Comparison of ENCODE assay signal across 32 cellular contexts in genomic region chr17:52395308-52395707, GRCh38.
"Had no signal": no experiment of that assay in that cellular context is flagged by ENCODE, and none has a peak within 500 bp of the region (broad histone marks: within the 10 kb centered on the region; RNA-seq: fewer than 3 reads in every experiment).

No MANE protein-coding gene starts in this region.

- H3K27ac Mint-ChIP-seq: activated CD4-positive, alpha-beta memory T cell treated with anti-CD3 and anti-CD28 coated beads for 36 hours; activated CD4-positive, alpha-beta T cell treated with anti-CD3 and anti-CD28 coated beads for 36 hours; activated CD4-positive, alpha-beta T cell treated with anti-CD3 and anti-CD28 coated beads, Interleukin-2, amount 10 ng/mL, durations not matched to agents 24 days and 14 days; activated CD8-positive, alpha-beta memory T cell treated with anti-CD3 and anti-CD28 coated beads, Interleukin-2, amount 10 ng/mL, durations not matched to agents 7 days and 5 days; activated CD8-positive, alpha-beta T cell treated with anti-CD3 and anti-CD28 coated beads, Interleukin-2, amount 10 ng/mL, durations not matched to agents 7 days and 5 days; activated naive CD4-positive, alpha-beta T cell treated with anti-CD3 and anti-CD28 coated beads for 36 hours; activated naive CD4-positive, alpha-beta T cell treated with anti-CD3 and anti-CD28 coated beads, Interleukin-2, amount 50 U/mL, for 24 hours; activated naive CD8-positive, alpha-beta T cell treated with anti-CD3 and anti-CD28 coated beads for 36 hours; activated naive CD8-positive, alpha-beta T cell treated with anti-CD3 and anti-CD28 coated beads, Interleukin-2, amount 50 U/mL, for 24 hours; activated T-helper 1 cell treated with anti-CD3 and anti-CD28 coated beads, Interleukin-12 subunit alpha, Interleukin-12 subunit beta, Interleukin-2, Interleukin-4 antibody, amounts not matched to agents 30 ng/mL and 10 ng/mL and 1 ng/mL, durations not matched to agents 14 hours and 24 hours and 36 hours; activated T-helper 2 cell treated with anti-CD3 and anti-CD28 coated beads, Interferon-gamma antibody, Interleukin-2, Interleukin-4, amounts not matched to agents 10 μg/mL and 5 μg/mL and 100 μg/mL, durations not matched to agents 14 hours and 24 hours and 36 hours; brain; dendritic cell treated with granulocyte-macrophage colony-stimulating factor and Interleukin-4, amounts not matched to agents 40 ng/mL and 50 ng/mL, for 4 days; endodermal cell had no signal

- H3K4me1 Mint-ChIP-seq: activated CD4-positive, alpha-beta T cell treated with anti-CD3 and anti-CD28 coated beads for 36 hours; activated CD4-positive, alpha-beta T cell treated with anti-CD3 and anti-CD28 coated beads, Interleukin-2, amount 10 ng/mL, durations not matched to agents 24 days and 14 days; activated CD8-positive, alpha-beta memory T cell treated with anti-CD3 and anti-CD28 coated beads, Interleukin-2, amount 10 ng/mL, durations not matched to agents 7 days and 5 days; activated naive CD4-positive, alpha-beta T cell treated with anti-CD3 and anti-CD28 coated beads, Interleukin-2, amount 50 U/mL, for 24 hours; activated naive CD8-positive, alpha-beta T cell treated with anti-CD3 and anti-CD28 coated beads for 36 hours; activated naive CD8-positive, alpha-beta T cell treated with anti-CD3 and anti-CD28 coated beads, Interleukin-2, amount 50 U/mL, for 24 hours; brain; central memory CD8-positive, alpha-beta T cell; endodermal cell had no signal

- H3K4me3 Mint-ChIP-seq: activated CD4-positive, alpha-beta memory T cell treated with anti-CD3 and anti-CD28 coated beads for 36 hours; activated CD4-positive, alpha-beta T cell treated with anti-CD3 and anti-CD28 coated beads for 36 hours; activated CD4-positive, alpha-beta T cell treated with anti-CD3 and anti-CD28 coated beads, Interleukin-2, amount 10 ng/mL, durations not matched to agents 24 days and 14 days; activated CD8-positive, alpha-beta memory T cell treated with anti-CD3 and anti-CD28 coated beads, Interleukin-2, amount 10 ng/mL, durations not matched to agents 7 days and 5 days; activated CD8-positive, alpha-beta T cell treated with anti-CD3 and anti-CD28 coated beads, Interleukin-2, amount 10 ng/mL, durations not matched to agents 7 days and 5 days; activated naive CD4-positive, alpha-beta T cell treated with anti-CD3 and anti-CD28 coated beads for 36 hours; activated naive CD4-positive, alpha-beta T cell treated with anti-CD3 and anti-CD28 coated beads, Interleukin-2, amount 50 U/mL, for 24 hours; activated naive CD8-positive, alpha-beta T cell treated with anti-CD3 and anti-CD28 coated beads for 36 hours; activated naive CD8-positive, alpha-beta T cell treated with anti-CD3 and anti-CD28 coated beads, Interleukin-2, amount 50 U/mL, for 24 hours; activated T-helper 1 cell treated with anti-CD3 and anti-CD28 coated beads, Interleukin-12 subunit alpha, Interleukin-12 subunit beta, Interleukin-2, Interleukin-4 antibody, amounts not matched to agents 30 ng/mL and 10 ng/mL and 1 ng/mL, durations not matched to agents 14 hours and 24 hours and 36 hours; brain; central memory CD8-positive, alpha-beta T cell; dendritic cell treated with granulocyte-macrophage colony-stimulating factor and Interleukin-4, amounts not matched to agents 40 ng/mL and 50 ng/mL, for 4 days; endodermal cell had no signal

- ATAC-seq: activated CD4-positive, alpha-beta T cell treated with anti-CD3 and anti-CD28 coated beads for 36 hours; activated CD8-positive, alpha-beta memory T cell treated with anti-CD3 and anti-CD28 coated beads, Interleukin-2, amount 10 ng/mL, durations not matched to agents 7 days and 5 days; activated CD8-positive, alpha-beta T cell treated with anti-CD3 and anti-CD28 coated beads, Interleukin-2, amount 10 ng/mL, durations not matched to agents 7 days and 5 days; activated naive CD8-positive, alpha-beta T cell treated with anti-CD3 and anti-CD28 coated beads, Interleukin-2, amount 50 U/mL, for 24 hours; esophagus mucosa had no signal

- H3K27me3 ChIP-seq: adrenal gland, ascending aorta, breast epithelium, dorsolateral prefrontal cortex had no signal

- FAIRE-seq: frontal cortex had no signal

- H3K27me3 Mint-ChIP-seq: activated CD4-positive, alpha-beta memory T cell treated with anti-CD3 and anti-CD28 coated beads for 36 hours; activated CD4-positive, alpha-beta T cell treated with anti-CD3 and anti-CD28 coated beads for 36 hours; activated CD4-positive, alpha-beta T cell treated with anti-CD3 and anti-CD28 coated beads, Interleukin-2, amount 10 ng/mL, durations not matched to agents 24 days and 14 days; activated CD8-positive, alpha-beta memory T cell treated with anti-CD3 and anti-CD28 coated beads, Interleukin-2, amount 10 ng/mL, durations not matched to agents 7 days and 5 days; activated naive CD8-positive, alpha-beta T cell treated with anti-CD3 and anti-CD28 coated beads for 36 hours; activated naive CD8-positive, alpha-beta T cell treated with anti-CD3 and anti-CD28 coated beads, Interleukin-2, amount 50 U/mL, for 24 hours; brain; central memory CD8-positive, alpha-beta T cell; dendritic cell treated with granulocyte-macrophage colony-stimulating factor and Interleukin-4, amounts not matched to agents 40 ng/mL and 50 ng/mL, for 4 days had no signal

- H3K9me3 ChIP-seq: adrenal gland, ascending aorta, breast epithelium had no signal

- H3K36me3 ChIP-seq: adrenal gland, ascending aorta, breast epithelium had no signal

- H3K4me1 ChIP-seq: adrenal gland, ascending aorta, breast epithelium had no signal

- H3K9me3 Mint-ChIP-seq: activated CD4-positive, alpha-beta memory T cell treated with anti-CD3 and anti-CD28 coated beads for 36 hours; activated CD4-positive, alpha-beta T cell treated with anti-CD3 and anti-CD28 coated beads, Interleukin-2, amount 10 ng/mL, durations not matched to agents 24 days and 14 days; activated T-helper 1 cell treated with anti-CD3 and anti-CD28 coated beads, Interleukin-12 subunit alpha, Interleukin-12 subunit beta, Interleukin-2, Interleukin-4 antibody, amounts not matched to agents 30 ng/mL and 10 ng/mL and 1 ng/mL, durations not matched to agents 14 hours and 24 hours and 36 hours; dendritic cell treated with granulocyte-macrophage colony-stimulating factor and Interleukin-4, amounts not matched to agents 40 ng/mL and 50 ng/mL, for 4 days had no signal

- DNase-seq: activated CD4-positive, alpha-beta memory T cell treated with anti-CD3 and anti-CD28 coated beads for 36 hours; activated CD4-positive, alpha-beta T cell treated with anti-CD3 and anti-CD28 coated beads for 36 hours; activated CD4-positive, alpha-beta T cell treated with anti-CD3 and anti-CD28 coated beads, Interleukin-2, amount 10 ng/mL, durations not matched to agents 24 days and 14 days; activated CD4-positive, CD25-positive, alpha-beta regulatory T cell; activated CD4-positive, CD25-positive, alpha-beta regulatory T cell treated with anti-CD3 and anti-CD28 coated beads, Interleukin-2, amount 50 U/mL, for 72 hours; activated CD8-positive, alpha-beta memory T cell treated with anti-CD3 and anti-CD28 coated beads, Interleukin-2, amount 10 ng/mL, durations not matched to agents 7 days and 5 days; activated CD8-positive, alpha-beta memory T cell treated with anti-CD3 and anti-CD28 coated beads, Interleukin-2, amount 50 U/mL, for 4 hours; activated CD8-positive, alpha-beta T cell treated with anti-CD3 and anti-CD28 coated beads, Interleukin-2, amount 10 ng/mL, durations not matched to agents 7 days and 5 days; activated effector memory CD4-positive, alpha-beta T cell treated with anti-CD3 and anti-CD28 coated beads, Interleukin-2, amount 50 U/mL, for 16 hours; activated naive CD4-positive, alpha-beta T cell treated with anti-CD3 and anti-CD28 coated beads for 36 hours; activated naive CD8-positive, alpha-beta T cell treated with anti-CD3 and anti-CD28 coated beads for 36 hours; activated naive CD8-positive, alpha-beta T cell treated with anti-CD3 and anti-CD28 coated beads, Interleukin-2, amount 50 U/mL, for 24 hours; activated T-cell treated with anti-CD3 and anti-CD28 coated beads, Interleukin-2, amount 50 U/mL, for 1 hour; activated T-cell treated with anti-CD3 and anti-CD28 coated beads, Interleukin-2, amount 50 U/mL, for 48 hours; adrenal gland; dorsolateral prefrontal cortex; effector memory CD4-positive, alpha-beta T cell; endodermal cell; foreskin fibroblast; head of caudate nucleus; T-helper 2 cell had no signal

- H3K27ac ChIP-seq: adrenal gland, ascending aorta, breast epithelium, coronary artery, dorsolateral prefrontal cortex had no signal

- H3K36me3 Mint-ChIP-seq: activated CD8-positive, alpha-beta memory T cell treated with anti-CD3 and anti-CD28 coated beads, Interleukin-2, amount 10 ng/mL, durations not matched to agents 7 days and 5 days; activated naive CD4-positive, alpha-beta T cell treated with anti-CD3 and anti-CD28 coated beads, Interleukin-2, amount 50 U/mL, for 24 hours; activated naive CD8-positive, alpha-beta T cell treated with anti-CD3 and anti-CD28 coated beads for 36 hours; brain had no signal

- H3K4me3 ChIP-seq: adrenal gland, ascending aorta, breast epithelium, coronary artery, dorsolateral prefrontal cortex had no signal
